In genomic region chr9:75418518-75418917, GRCh38 we compare ENCODE assay signal across 27 cellular contexts.
A peak's percentile ranks its signal among the peaks of the same experiment; 100 is the strongest.
DNase-seq lines count a peak whose midpoint lies in the region; ATAC-seq and TF ChIP-seq lines count a peak whose summit lies in the region.
"Had no signal": no experiment of that assay in that cellular context is flagged by ENCODE, and none has a peak within 500 bp of the region (broad histone marks: within the 10 kb centered on the region; RNA-seq: fewer than 3 reads in every experiment).

No MANE protein-coding gene starts in this region.

- peak overlapping the region; percentile 60; the same call in 1 of the 2 replicates for H3K27ac ChIP-seq in MM.1S (ENCODE audit: low read length)
- H3K27ac ChIP-seq: gastroesophageal sphincter, skin epidermis had no signal

- no peaks in the 10 kb centered on the region for H3K9me2 ChIP-seq in MM.1S (replicated peaks; ENCODE audit: insufficient read depth, low read length)

- peak; percentile 72 for ATAC-seq in GM18519 (IDR thresholded peaks at IDR 0.05; ENCODE audit: low FRiP score, unreplicated experiment)
- peak; percentile 67 for ATAC-seq in GM21390 (IDR thresholded peaks at IDR 0.05; ENCODE audit: unreplicated experiment)
- ATAC-seq in HG03025 (IDR thresholded peaks at IDR 0.05; ENCODE audit: low FRiP score, unreplicated experiment), result peak; percentile 90
- ATAC-seq in HG02763 (IDR thresholded peaks at IDR 0.05; ENCODE audit: unreplicated experiment), result no peak
- no peak for ATAC-seq in GM18861 (IDR thresholded peaks at IDR 0.05; ENCODE audit: unreplicated experiment)
- ATAC-seq: activated naive CD4-positive, alpha-beta T cell treated with anti-CD3 and anti-CD28 coated beads, Interleukin-2, amount 50 U/mL, for 72 hours; gastroesophageal sphincter; HCT116; K562; naive thymus-derived CD8-positive, alpha-beta T cell; Panc1; T-cell had no signal

- DNase-seq in MM.1S (peak; percentile 79), pons (ENCODE audit: low spot score) (no peak), NCI-H1105 (lab: John Stamatoyannopoulos, UW) (no peak)
- DNase-seq: activated CD4-positive, alpha-beta T cell treated with anti-CD3 and anti-CD28 coated beads, Interleukin-2, amount 50 U/mL, for 4 hours; activated CD4-positive, CD25-positive, alpha-beta regulatory T cell; aorta; caudate nucleus; CD4-positive, CD25-positive, alpha-beta regulatory T cell; dermis blood vessel endothelial cell; MG63; midbrain; naive thymus-derived CD8-positive, alpha-beta T cell; NCI-H1436; occipital lobe; stimulated activated CD4-positive, alpha-beta T cell treated with anti-CD3 and anti-CD28 coated beads, Interleukin-1b, Interleukin-23, amount 100 ng/mL, for 48 hours; T-cell had no signal

- peak overlapping the region; percentile 17 for H3K4me2 ChIP-seq in MM.1S (ENCODE audit: low read depth, low read length)

- H4K20me1 ChIP-seq in MM.1S (ENCODE audit: insufficient read depth, low read length), result no peaks in the 10 kb centered on the region

- H2AFZ ChIP-seq in MM.1S (ENCODE audit: low read length), result peak overlapping the region; percentile 34; the same call in 1 of the 2 replicates

- H3K9ac ChIP-seq in MM.1S (ENCODE audit: low read length), result no peak overlapping the region

- no peak for TF ChIP-seq CTCF in MM.1S (IDR thresholded peaks at IDR 0.05; ENCODE audit: low read length)

- H3F3A ChIP-seq in MM.1S (ENCODE audit: insufficient read depth, low read length), result no peaks in the 10 kb centered on the region

- peaks cover 20% of the 10 kb centered on the region for H3K4me1 ChIP-seq in MM.1S (ENCODE audit: low read length)
- H3K4me1 ChIP-seq: gastroesophageal sphincter had no signal

- no peaks in the 10 kb centered on the region for H3K9me3 ChIP-seq in MM.1S (replicated peaks; ENCODE audit: insufficient read depth, low read length)
- H3K9me3 ChIP-seq: gastroesophageal sphincter, MG63 had no signal

- H3K79me2 ChIP-seq in MM.1S (ENCODE audit: low read length), result no peaks in the 10 kb centered on the region

- H3K36me3 ChIP-seq in MM.1S (replicated peaks; ENCODE audit: insufficient read depth, low read length), result no peaks in the 10 kb centered on the region
- H3K36me3 ChIP-seq: gastroesophageal sphincter, MG63 had no signal

- H3K27me3 ChIP-seq in MM.1S (replicated peaks; ENCODE audit: insufficient read depth, low read length), result no peaks in the 10 kb centered on the region
- H3K27me3 ChIP-seq: gastroesophageal sphincter, MG63 had no signal

- no peak overlapping the region for H3K4me3 ChIP-seq in MM.1S (ENCODE audit: low read length)
- H3K4me3 ChIP-seq: gastroesophageal sphincter, K562, MG63, skin epidermis had no signal

Comparison
In these comparisons a context has a peak if more than half of its experiments do, and no peak if none do; other contexts are left out.
1. ATAC-seq: peak in GM18519 (single experiment), GM21390 (single experiment) and HG03025 (single experiment); none in HG02763 (single experiment) and GM18861 (single experiment).